ENCODE assay signal across 1 cellular context in the genomic region with DNA sequence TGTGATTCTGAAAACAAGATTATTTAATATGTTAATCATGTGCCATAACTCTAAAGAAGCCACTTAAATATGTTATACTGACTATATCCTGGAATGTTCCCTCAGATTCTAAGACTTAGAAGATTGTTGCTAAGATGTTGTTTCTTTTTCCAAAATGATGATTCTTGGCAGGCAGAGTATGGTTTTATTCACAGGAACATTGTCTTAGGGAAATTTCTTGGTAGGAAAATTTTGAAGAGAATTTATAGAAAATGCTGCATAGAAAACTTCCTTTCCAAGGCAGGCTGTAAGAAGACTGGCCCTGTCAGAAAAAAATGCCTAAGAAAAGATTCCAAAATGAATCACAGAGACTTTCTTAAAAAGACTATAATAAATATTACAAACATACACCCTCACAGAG.
TF ChIP-seq lines count a peak whose summit lies in the region.

No MANE protein-coding gene starts in this region.

TF ChIP-seq in GM23338, 12 proteins besides CTCF, POLR2A, EP300 and RAD21:
- TF ChIP-seq, protein P1, sequence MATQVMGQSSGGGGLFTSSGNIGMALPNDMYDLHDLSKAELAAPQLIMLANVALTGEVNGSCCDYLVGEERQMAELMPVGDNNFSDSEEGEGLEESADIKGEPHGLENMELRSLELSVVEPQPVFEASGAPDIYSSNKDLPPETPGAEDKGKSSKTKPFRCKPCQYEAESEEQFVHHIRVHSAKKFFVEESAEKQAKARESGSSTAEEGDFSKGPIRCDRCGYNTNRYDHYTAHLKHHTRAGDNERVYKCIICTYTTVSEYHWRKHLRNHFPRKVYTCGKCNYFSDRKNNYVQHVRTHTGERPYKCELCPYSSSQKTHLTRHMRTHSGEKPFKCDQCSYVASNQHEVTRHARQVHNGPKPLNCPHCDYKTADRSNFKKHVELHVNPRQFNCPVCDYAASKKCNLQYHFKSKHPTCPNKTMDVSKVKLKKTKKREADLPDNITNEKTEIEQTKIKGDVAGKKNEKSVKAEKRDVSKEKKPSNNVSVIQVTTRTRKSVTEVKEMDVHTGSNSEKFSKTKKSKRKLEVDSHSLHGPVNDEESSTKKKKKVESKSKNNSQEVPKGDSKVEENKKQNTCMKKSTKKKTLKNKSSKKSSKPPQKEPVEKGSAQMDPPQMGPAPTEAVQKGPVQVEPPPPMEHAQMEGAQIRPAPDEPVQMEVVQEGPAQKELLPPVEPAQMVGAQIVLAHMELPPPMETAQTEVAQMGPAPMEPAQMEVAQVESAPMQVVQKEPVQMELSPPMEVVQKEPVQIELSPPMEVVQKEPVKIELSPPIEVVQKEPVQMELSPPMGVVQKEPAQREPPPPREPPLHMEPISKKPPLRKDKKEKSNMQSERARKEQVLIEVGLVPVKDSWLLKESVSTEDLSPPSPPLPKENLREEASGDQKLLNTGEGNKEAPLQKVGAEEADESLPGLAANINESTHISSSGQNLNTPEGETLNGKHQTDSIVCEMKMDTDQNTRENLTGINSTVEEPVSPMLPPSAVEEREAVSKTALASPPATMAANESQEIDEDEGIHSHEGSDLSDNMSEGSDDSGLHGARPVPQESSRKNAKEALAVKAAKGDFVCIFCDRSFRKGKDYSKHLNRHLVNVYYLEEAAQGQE (IDR thresholded peaks at IDR 0.05; ENCODE audit: unreplicated experiment), result no peak
- TF ChIP-seq ETS1 (IDR thresholded peaks at IDR 0.05) (no peak), ZNF114 (CRISPR knock-in tag; IDR thresholded peaks at IDR 0.05) (no peak), EZH2phosphoT487 (IDR thresholded peaks at IDR 0.05; ENCODE audit: unreplicated experiment) (no peak)
TF ChIP-seq in GM23338: peak in this region for 0.
